11 cellular contexts compared by ENCODE assay signal in the genomic region with DNA sequence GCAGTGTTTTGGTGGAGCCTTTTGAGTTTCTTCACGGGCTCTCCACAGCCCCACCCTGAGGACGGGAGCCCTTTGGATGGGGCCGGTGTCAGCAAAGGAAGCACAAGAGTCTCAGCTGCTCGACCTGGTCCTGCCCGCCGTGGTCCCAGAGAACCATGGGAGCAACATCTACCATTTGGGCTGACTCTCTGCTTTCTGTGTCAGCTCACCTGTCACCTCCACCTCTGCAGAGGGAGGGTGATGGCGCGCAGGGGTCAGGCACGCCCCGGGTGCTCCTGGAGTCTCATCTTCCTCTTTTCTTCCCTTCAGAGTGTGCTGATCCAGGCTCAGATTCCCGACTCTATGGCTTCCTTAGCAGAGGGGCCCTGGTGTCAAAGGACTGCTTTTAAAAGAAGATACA.
DNase-seq lines count a peak whose midpoint lies in the region; ATAC-seq and TF ChIP-seq lines count a peak whose summit lies in the region.
"Had no signal": no experiment of that assay in that cellular context is flagged by ENCODE, and none has a peak within 500 bp of the region (broad histone marks: within the 10 kb centered on the region; RNA-seq: fewer than 3 reads in every experiment).

No MANE protein-coding gene starts in this region.

- H3K27me3 ChIP-seq in breast epithelium (no peaks in the 10 kb centered on the region), muscle layer of duodenum (ENCODE audit: low read depth, low read length) (no peaks in the 10 kb centered on the region), uterus (no peaks in the 10 kb centered on the region)

- H3K36me3 ChIP-seq in breast epithelium, result no peaks in the 10 kb centered on the region
- H3K36me3 ChIP-seq in muscle layer of duodenum (ENCODE audit: control insufficient read depth in 1 of 2, insufficient read depth in 2 of 2, low read length in 2 of 2), result no peaks in the 10 kb centered on the region
- no peaks in the 10 kb centered on the region for H3K36me3 ChIP-seq in uterus

- intact Hi-C loops in Right ventricle myocardium inferior (cut with DNase I), result no loop called here
- intact Hi-C loops in left ventricle myocardium superior (cut with micrococcal nuclease), result no loop called here
- intact Hi-C loops in breast epithelium (cut with DNase I; ENCODE audit: low total_unique reads), result no loop called here
- intact Hi-C loops in uterus (cut with DNase I; ENCODE audit: low total_unique reads), result no loop called here

- H3K27ac ChIP-seq in breast epithelium (peak overlapping the region; percentile 84 to 94), muscle layer of duodenum (ENCODE audit: low read length) (peak overlapping the region; percentile 36), uterus (peak overlapping the region; percentile 82 to 92)
- H3K27ac ChIP-seq: SK-N-MC had no signal

- DNase-seq in Right ventricle myocardium inferior (ENCODE audit: missing footprints) (peak; percentile 64), left ventricle myocardium superior (no peak), breast epithelium (ENCODE audit: low spot score in 2 of 2) (no peak), uterus (no peak), cerebellum (ENCODE audit: low spot score) (no peak), T1000 (lab: John Stamatoyannopoulos, UW) (no peak), HK-2 (ENCODE audit: unreplicated experiment) (no peak)
- DNase-seq: activated T-cell treated with anti-CD3 and anti-CD28 coated beads for 4 hours; effector CD8-positive, alpha-beta T cell had no signal

- no peak overlapping the region for H3K4me3 ChIP-seq in breast epithelium
- H3K4me3 ChIP-seq in muscle layer of duodenum (ENCODE audit: low read depth in 1 of 2, low read length in 2 of 2), result no peak overlapping the region
- no peak overlapping the region for H3K4me3 ChIP-seq in uterus
- H3K4me3 ChIP-seq: SK-N-MC had no signal

- H3K4me1 ChIP-seq in breast epithelium, result no peaks in the 10 kb centered on the region
- peaks cover 0 to 11% of the 10 kb centered on the region in 2 donors for H3K4me1 ChIP-seq in muscle layer of duodenum (ENCODE audit: control insufficient read depth in 1 of 2, insufficient read depth in 2 of 2, low read length in 2 of 2)
- peaks cover 0 to 11% of the 10 kb centered on the region in 2 donors for H3K4me1 ChIP-seq in uterus

- ATAC-seq in Right ventricle myocardium inferior (no peak), left ventricle myocardium superior (no peak)

- TF ChIP-seq POLR2A in breast epithelium (IDR thresholded peaks at IDR 0.05), result no peak
- no peak for TF ChIP-seq POLR2A in uterus (IDR thresholded peaks at IDR 0.05)

- no peak for TF ChIP-seq CTCF in breast epithelium (IDR thresholded peaks at IDR 0.05)
- TF ChIP-seq CTCF in uterus (IDR thresholded peaks at IDR 0.05), result no peak

- H3K9me3 ChIP-seq in breast epithelium, result no peaks in the 10 kb centered on the region
- no peaks in the 10 kb centered on the region for H3K9me3 ChIP-seq in muscle layer of duodenum (ENCODE audit: control insufficient read depth in 1 of 2, low read length in 2 of 2)
- no peaks in the 10 kb centered on the region for H3K9me3 ChIP-seq in uterus

Comparison
In these comparisons a context has a peak if more than half of its experiments do, and no peak if none do; other contexts are left out.
1. H3K27ac ChIP-seq: peak in every context shown above with its lines; median percentile 89 in breast epithelium; 87 in uterus; 36 in muscle layer of duodenum.